8 cellular contexts compared by ENCODE assay signal in the genomic region with DNA sequence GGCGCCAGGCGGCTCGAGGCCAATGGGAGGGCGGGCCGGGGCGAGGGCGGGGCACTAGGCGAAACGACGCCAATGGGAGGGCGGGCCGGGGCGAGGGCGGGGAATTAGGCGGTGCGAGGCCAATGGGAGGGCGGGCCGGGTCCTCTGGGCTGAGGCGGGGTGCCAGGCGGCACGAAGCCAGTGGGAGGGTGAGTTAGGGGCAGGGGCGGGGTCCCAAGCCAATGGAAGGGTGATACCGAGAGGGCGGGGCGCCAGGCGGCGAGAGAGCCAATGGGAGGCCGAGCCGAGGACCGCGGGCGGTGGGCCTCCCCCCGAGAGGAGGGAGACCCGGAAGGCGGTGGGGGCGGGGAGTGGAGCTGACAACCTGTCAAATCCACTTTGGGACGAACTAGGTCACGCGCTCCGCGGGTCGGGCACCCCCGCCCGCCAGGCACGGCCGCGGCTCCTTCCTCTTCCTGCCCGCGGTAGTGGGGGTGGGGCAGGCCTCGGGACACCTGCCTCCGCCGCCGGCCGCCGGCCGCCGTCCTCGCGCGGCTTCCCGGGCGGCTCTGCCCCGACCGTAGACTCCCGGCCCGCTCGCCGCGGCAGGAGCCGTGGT. TPM values are rescaled to one million over a fixed set of nuclear protein-coding genes. Genes with fewer than 3 reads are reported as not detected.
A peak's percentile ranks its signal among the peaks of the same experiment; 100 is the strongest.
DNase-seq lines count a peak whose midpoint lies in the region; ATAC-seq and TF ChIP-seq lines count a peak whose summit lies in the region.

No MANE protein-coding gene starts in this region.

- no peaks in the 10 kb centered on the region for H3K36me3 ChIP-seq in right lobe of liver

- H3K27ac ChIP-seq in right lobe of liver = peak overlapping the region; percentile 98 to 100 (median 99)

- H3K27me3 ChIP-seq in right lobe of liver = no peaks in the 10 kb centered on the region

- H3K4me1 ChIP-seq in right lobe of liver = peaks cover 0 to 9% (median 3%) of the 10 kb centered on the region in 4 donors

- peak; percentile 98 for TF ChIP-seq POLR2A in right lobe of liver (IDR thresholded peaks at IDR 0.05)

- no peaks in the 10 kb centered on the region for H3K9me3 ChIP-seq in right lobe of liver

- TF ChIP-seq CTCF in right lobe of liver (IDR thresholded peaks at IDR 0.05) = no peak

- peak; percentile 100 for DNase-seq in CD1c-positive myeloid dendritic cell (ENCODE audit: extremely low spot score)
- peak; percentile 96 for DNase-seq in NCI-H748 treated with DMSO at 0.1 percent for 48 hours (lab: John Stamatoyannopoulos, UW)
- DNase-seq in activated CD4-positive, alpha-beta T cell treated with anti-CD3 and anti-CD28 coated beads, Interleukin-2, amount 50 U/mL, for 48 hours = peak; percentile 100
- DNase-seq in dermis microvascular lymphatic vessel endothelial cell (ENCODE audit: low read depth in 2 of 2) = peak; percentile 97 to 100
- DNase-seq in right lobe of liver = peak; percentile 100
- peak; percentile 100 for DNase-seq in stimulated activated CD4-positive, alpha-beta T cell treated with anti-CD3 and anti-CD28 coated beads, Interleukin-4, amount 100 ng/mL, for 24 hours

- intact Hi-C loops in right lobe of liver (cut with DNase I) = no loop called here

- ATAC-seq in GM19397 (IDR thresholded peaks at IDR 0.05; ENCODE audit: unreplicated experiment) = peak; percentile 89
- ATAC-seq in HG03565 (IDR thresholded peaks at IDR 0.05; ENCODE audit: unreplicated experiment) = peak; percentile 83
- peak; percentile 93 to 96 (median 94) for ATAC-seq in right lobe of liver

- peak overlapping the region; percentile 89 to 98 (median 94) for H3K4me3 ChIP-seq in right lobe of liver

- WGBS in right lobe of liver (ENCODE audit: insufficient coverage, low coverage, low lambda C conversion rate, missing lambda C conversion rate) = under 1% methylated on average over 24 of the region's 70 CpGs

RNA-seq across cellular contexts. Expression of a gene that starts 28.0 kb away (rescaled TPM):
- total RNA-seq in dermis microvascular lymphatic vessel endothelial cell (20.5 and 29.3 TPM in 2 replicates), right lobe of liver (10 to 100 TPM; 20.6 to 32.0 (median 29.9) TPM)

Comparison
In these comparisons a context has a peak if more than half of its experiments do, and no peak if none do; other contexts are left out.
1. Peak in every context shown above with its lines: DNase-seq, ATAC-seq, H3K4me3 ChIP-seq and H3K27ac ChIP-seq.